14 cellular contexts compared by ENCODE assay signal in genomic region chr3:190616627-190617026, GRCh38.
A peak's percentile ranks its signal among the peaks of the same experiment; 100 is the strongest.
DNase-seq lines count a peak whose midpoint lies in the region; ATAC-seq and TF ChIP-seq lines count a peak whose summit lies in the region.
"Had no signal": no experiment of that assay in that cellular context is flagged by ENCODE, and none has a peak within 500 bp of the region (broad histone marks: within the 10 kb centered on the region; RNA-seq: fewer than 3 reads in every experiment).

No MANE protein-coding gene starts in this region.

- H3K27ac Mint-ChIP-seq in activated CD4-positive, alpha-beta T cell treated with anti-CD3 and anti-CD28 coated beads, Interleukin-2, amount 10 ng/mL, durations not matched to agents 7 days and 5 days: peak overlapping the region; percentile 65
- peak overlapping the region; percentile 89 for H3K27ac Mint-ChIP-seq in activated naive CD8-positive, alpha-beta T cell
- H3K27ac Mint-ChIP-seq: immature natural killer cell had no signal

- TF ChIP-seq POLR2A in spleen (IDR thresholded peaks at IDR 0.05): no peak

- H3K27ac ChIP-seq in spleen: peak overlapping the region in 7 of 8 donors; percentile 56 to 84 (median 74)
- H3K27ac ChIP-seq: SJCRH30, thoracic aorta had no signal

- no peaks in the 10 kb centered on the region for H3K9me3 ChIP-seq in spleen
- H3K9me3 ChIP-seq: SJCRH30, thoracic aorta had no signal

- DNase-seq in activated CD4-positive, alpha-beta T cell treated with anti-CD3 and anti-CD28 coated beads, Interleukin-2, amount 10 ng/mL, durations not matched to agents 7 days and 5 days: no peak
- DNase-seq in activated CD4-positive, alpha-beta T cell treated with anti-CD3 and anti-CD28 coated beads for 1 hour: no peak
- DNase-seq in NOMO-1 treated with dmso at 0.1 percent for 144 hours (lab: John Stamatoyannopoulos, UW; ENCODE audit: unreplicated experiment): peak; percentile 56
- DNase-seq in spleen: no peak
- no peak for DNase-seq in GM19240 (ENCODE audit: insufficient read length, low spot score)
- no peak for DNase-seq in HUDEP-2 (lab: John Stamatoyannopoulos, UW; ENCODE audit: unreplicated experiment in 76 of 76)
- DNase-seq: activated T-cell treated with anti-CD3 and anti-CD28 coated beads, Interleukin-2, amount 50 U/mL, for 4 hours; midbrain; SJCRH30; small intestine had no signal

- intact Hi-C loops in spleen (cut with DNase I; ENCODE audit: low total_unique reads): no loop called here

- POLR2A ChIA-PET in activated CD4-positive, alpha-beta T cell treated with anti-CD3 and anti-CD28 coated beads, Interleukin-2, amount 10 ng/mL, durations not matched to agents 7 days and 5 days (lab: Charles Lee): interaction anchor here (0.6 kb wide), 1 partner anchor 102 kb away, joined by 5 read pairs; no protein-coding TSS in a partner anchor

- TF ChIP-seq CTCF in spleen (IDR thresholded peaks at IDR 0.05 in 8 of 11, conservative IDR thresholded peaks at IDR 0.05 in 3 of 11): no peak

- H3K9me3 Mint-ChIP-seq in activated CD4-positive, alpha-beta T cell treated with anti-CD3 and anti-CD28 coated beads, Interleukin-2, amount 10 ng/mL, durations not matched to agents 7 days and 5 days: peaks cover 6% of the 10 kb centered on the region
- H3K9me3 Mint-ChIP-seq in activated naive CD8-positive, alpha-beta T cell (ENCODE audit: low read depth): peaks cover 3% of the 10 kb centered on the region
- H3K9me3 Mint-ChIP-seq: activated T-cell treated with anti-CD3 and anti-CD28 coated beads, Interleukin-2, amount 50 U/mL, for 4 hours; immature natural killer cell had no signal

- H3K4me3 Mint-ChIP-seq in activated CD4-positive, alpha-beta T cell treated with anti-CD3 and anti-CD28 coated beads, Interleukin-2, amount 10 ng/mL, durations not matched to agents 7 days and 5 days: no peak overlapping the region
- peak overlapping the region; percentile 43 for H3K4me3 Mint-ChIP-seq in activated naive CD8-positive, alpha-beta T cell
- H3K4me3 Mint-ChIP-seq: activated T-cell treated with anti-CD3 and anti-CD28 coated beads, Interleukin-2, amount 50 U/mL, for 4 hours; immature natural killer cell had no signal

- H3K4me1 ChIP-seq in spleen: peaks cover 0 to 62% (median 23%) of the 10 kb centered on the region in 6 donors
- H3K4me1 ChIP-seq: SJCRH30 had no signal

- H3K36me3 ChIP-seq in spleen: no peaks in the 10 kb centered on the region
- H3K36me3 ChIP-seq: SJCRH30, thoracic aorta had no signal

- H3K4me3 ChIP-seq in spleen: peak overlapping the region in 1 of 8 donors; percentile 44
- H3K4me3 ChIP-seq: SJCRH30, thoracic aorta had no signal

- CTCF ChIA-PET in activated CD4-positive, alpha-beta T cell treated with anti-CD3 and anti-CD28 coated beads, Interleukin-2, amount 10 ng/mL, durations not matched to agents 7 days and 5 days (lab: Charles Lee): interaction anchor here (0.8 to 2.1 kb wide), 3 partner anchors 11 to 102 kb away, joined by 3 to 6 read pairs (median 4); no protein-coding TSS in a partner anchor

- ATAC-seq in GM21723 (IDR thresholded peaks at IDR 0.05; ENCODE audit: unreplicated experiment): no peak
- ATAC-seq: activated T-cell treated with anti-CD3 and anti-CD28 coated beads, Interleukin-2, amount 50 U/mL, for 4 hours had no signal

- H3K27me3 Mint-ChIP-seq in activated CD4-positive, alpha-beta T cell treated with anti-CD3 and anti-CD28 coated beads, Interleukin-2, amount 10 ng/mL, durations not matched to agents 7 days and 5 days: no peaks in the 10 kb centered on the region
- H3K27me3 Mint-ChIP-seq in activated naive CD8-positive, alpha-beta T cell: no peaks in the 10 kb centered on the region

- H3K4me1 Mint-ChIP-seq in activated CD4-positive, alpha-beta T cell treated with anti-CD3 and anti-CD28 coated beads, Interleukin-2, amount 10 ng/mL, durations not matched to agents 7 days and 5 days: peaks cover 56% of the 10 kb centered on the region
- H3K4me1 Mint-ChIP-seq in activated naive CD8-positive, alpha-beta T cell (ENCODE audit: low read depth): peaks cover 55% of the 10 kb centered on the region

- H3K36me3 Mint-ChIP-seq in activated CD4-positive, alpha-beta T cell treated with anti-CD3 and anti-CD28 coated beads, Interleukin-2, amount 10 ng/mL, durations not matched to agents 7 days and 5 days (ENCODE audit: low read depth): peaks cover 15% of the 10 kb centered on the region
- peaks cover 25% of the 10 kb centered on the region for H3K36me3 Mint-ChIP-seq in activated naive CD8-positive, alpha-beta T cell

- 47 to 68% (median 59%) methylated on average over 6 of the region's 6 CpGs for WGBS in spleen, 5 donors

- no peaks in the 10 kb centered on the region for H3K27me3 ChIP-seq in spleen (replicated peaks in 1 of 7)
- H3K27me3 ChIP-seq: SJCRH30 had no signal
